Comparison of ENCODE assay signal across 11 cellular contexts in genomic region chr19:49758292-49758691, GRCh38. TPM values are rescaled to one million over a fixed set of nuclear protein-coding genes. Genes with fewer than 3 reads are reported as not detected.
A peak's percentile ranks its signal among the peaks of the same experiment; 100 is the strongest.
DNase-seq lines count a peak whose midpoint lies in the region; TF ChIP-seq lines count a peak whose summit lies in the region.
"Had no signal": no experiment of that assay in that cellular context is flagged by ENCODE, and none has a peak within 500 bp of the region (broad histone marks: within the 10 kb centered on the region; RNA-seq: fewer than 3 reads in every experiment).

No MANE protein-coding gene starts in this region.

- H3K9me3 ChIP-seq in SK-N-SH, result 0 out of 2 replicates have a peak, but pooled peaks cover 7% of the 10 kb centered on the region
- H3K9me3 ChIP-seq in BE2C, result no peaks in the 10 kb centered on the region

- CTCF ChIA-PET in SK-N-SH (lab: Yijun Ruan, JAX), result no interaction called here

- no peak for TF ChIP-seq RAD21 in SK-N-SH (IDR thresholded peaks at IDR 0.05; ENCODE audit: low read length)

- H3K79me2 ChIP-seq in SK-N-SH (ENCODE audit: insufficient read depth), result no peaks in the 10 kb centered on the region

- DNase-seq in H7 (peak; percentile 38), SK-N-SH (no peak), fibroblast of villous mesenchyme (ENCODE audit: low read depth) (peak; percentile 68), renal cortical epithelial cell (ENCODE audit: low read depth) (peak; percentile 24), BE2C (no peak), NCI-H146 (lab: John Stamatoyannopoulos, UW) (no peak), pons (ENCODE audit: low spot score) (no peak)
- DNase-seq in activated CD8-positive, alpha-beta memory T cell treated with anti-CD3 and anti-CD28 coated beads, Interleukin-2, amount 50 U/mL, for 4 hours, result no peak
- DNase-seq: MM.1S, NCI-H524 treated with DMSO at 0.1 percent for 48 hours had no signal

- H3F3A ChIP-seq in SK-N-SH (replicated peaks; ENCODE audit: insufficient read depth), result peaks cover 17% of the 10 kb centered on the region

- H3K4me1 ChIP-seq in SK-N-SH (ENCODE audit: control insufficient read depth in 1 of 2, insufficient read depth in 2 of 2, low read depth in 1 of 2, low read length in 1 of 2) (peaks cover 0 to 6% of the 10 kb centered on the region in 2 experiments; a peak in 1 of 4 replicates), BE2C (no peaks in the 10 kb centered on the region)

- POLR2A ChIA-PET in SK-N-SH (lab: Yijun Ruan, JAX), result no interaction called here

- H3K9ac ChIP-seq in SK-N-SH, result no peak overlapping the region; the same call in 1 of the 2 replicates

- H3K9me2 ChIP-seq in SK-N-SH, result no peaks in the 10 kb centered on the region

- H3K36me3 ChIP-seq in H7 (replicated peaks; ENCODE audit: control insufficient read depth, insufficient read depth, low read length), result no peaks in the 10 kb centered on the region
- no peaks in the 10 kb centered on the region for H3K36me3 ChIP-seq in SK-N-SH (replicated peaks in 1 of 2; ENCODE audit: control insufficient read depth in 1 of 2, insufficient read depth in 2 of 2, low read length in 1 of 2)
- H3K36me3 ChIP-seq in BE2C, result no peaks in the 10 kb centered on the region
- H3K36me3 ChIP-seq: cardiac muscle cell had no signal

- no peak for TF ChIP-seq CTCF in SK-N-SH (IDR thresholded peaks at IDR 0.05)
- no peak for TF ChIP-seq CTCF in fibroblast of villous mesenchyme (IDR thresholded peaks at IDR 0.05; ENCODE audit: insufficient read depth, low read depth, low read length)
- no peak for TF ChIP-seq CTCF in BE2C (IDR thresholded peaks at IDR 0.05; ENCODE audit: low read depth, low read length)

- H3K4me2 ChIP-seq in SK-N-SH, result no peak overlapping the region

- WGBS in SK-N-SH (ENCODE audit: low lambda C conversion rate), result 17% methylated on average over 6 of the region's 7 CpGs

- no peak for TF ChIP-seq EP300 in SK-N-SH (IDR thresholded peaks at IDR 0.05; ENCODE audit: borderline replicate concordance in 1 of 2, low read depth in 1 of 2, low read length in 1 of 2)

- peak overlapping the region in 1 of 2 experiments; percentile 13; a peak in 2 of 4 replicates for H3K27ac ChIP-seq in SK-N-SH (ENCODE audit: low read depth in 2 of 2, low read length in 1 of 2)
- H3K27ac ChIP-seq: cardiac muscle cell had no signal

- H4K20me1 ChIP-seq in SK-N-SH (ENCODE audit: insufficient read depth), result no peaks in the 10 kb centered on the region

- H3K4me3 ChIP-seq in H7 (ENCODE audit: insufficient read depth, low read depth, low read length) (no peak overlapping the region), SK-N-SH (ENCODE audit: low read depth in 2 of 2, low read length in 1 of 2) (no peak overlapping the region), fibroblast of villous mesenchyme (ENCODE audit: low read depth, low read length) (no peak overlapping the region), BE2C (ENCODE audit: low read depth, low read length) (no peak overlapping the region)
- H3K4me3 ChIP-seq: cardiac muscle cell had no signal

- H3K27me3 ChIP-seq in H7 (ENCODE audit: control insufficient read depth, insufficient read depth, low read length) (no peaks in the 10 kb centered on the region), SK-N-SH (ENCODE audit: insufficient read depth) (no peaks in the 10 kb centered on the region), BE2C (no peaks in the 10 kb centered on the region)
- H3K27me3 ChIP-seq: cardiac muscle cell had no signal

- H2AFZ ChIP-seq in SK-N-SH (ENCODE audit: low read depth), result peak overlapping the region; percentile 89

TF ChIP-seq in SK-N-SH, 30 proteins besides CTCF, POLR2A, EP300 and RAD21:
- TF ChIP-seq MXI1 (IDR thresholded peaks at IDR 0.05; ENCODE audit: low read depth, low read length) (no peak), TAF1 (IDR thresholded peaks at IDR 0.05; ENCODE audit: borderline replicate concordance, low read depth, low read length) (no peak), REST (IDR thresholded peaks at IDR 0.05; ENCODE audit: low read depth, low read length) (no peak), NFIC (IDR thresholded peaks at IDR 0.05; ENCODE audit: borderline replicate concordance) (no peak), RFX5 (IDR thresholded peaks at IDR 0.05; ENCODE audit: low read length) (no peak), USF2 (IDR thresholded peaks at IDR 0.05; ENCODE audit: borderline replicate concordance, low read depth, low read length) (no peak)

RNA-seq across cellular contexts. Expression of gene TSKS, which starts 4.8 kb away (rescaled TPM):
- total RNA-seq in H7 (2014; rRNA removed; shearing (Covaris generic)), result 0.24 and 0.52 TPM in 2 replicates
- not detected in 2 replicates for polyA plus RNA-seq in SK-N-SH (2012; rRNA removed)
- polyA plus RNA-seq in SK-N-SH (2012; cell fraction: cytosol; rRNA removed), result 0.03 TPM in 1 of 2 replicates, not detected in the other
- polyA plus RNA-seq in SK-N-SH (2012; cell fraction: nucleus; rRNA removed), result 0.04 TPM in 1 of 2 replicates, not detected in the other
- total RNA-seq in fibroblast of villous mesenchyme, result 0.43 TPM in 1 of 2 replicates, not detected in the other
- not detected in 2 replicates for total RNA-seq in renal cortical epithelial cell
- polyA plus RNA-seq in BE2C (2012; ENCODE audit: insufficient read depth, insufficient read length, low read depth), result 0.56 TPM
- polyA plus RNA-seq: cardiac muscle cell had no signal

RNA-seq across cellular contexts. Expression of gene AP2A1, which starts 8.5 kb away (rescaled TPM):
- total RNA-seq in H7 (2014; rRNA removed; shearing (Covaris generic)), result 208 and 249 TPM in 2 replicates
- 59.6 and 74.8 TPM in 2 replicates for polyA plus RNA-seq in SK-N-SH (2012; rRNA removed)
- 26.7 and 43.4 TPM in 2 replicates for polyA plus RNA-seq in SK-N-SH (2012; cell fraction: cytosol; rRNA removed)
- 104 and 135 TPM in 2 replicates for polyA plus RNA-seq in SK-N-SH (2012; cell fraction: nucleus; rRNA removed)
- total RNA-seq in fibroblast of villous mesenchyme (92.0 and 97.0 TPM in 2 replicates), renal cortical epithelial cell (43.2 and 98.0 TPM in 2 replicates)
- 51.6 TPM for polyA plus RNA-seq in BE2C (2012; ENCODE audit: insufficient read depth, insufficient read length, low read depth)

RNA-seq across cellular contexts. Expression of gene FUZ, which starts 54.8 kb away (rescaled TPM):
- 48.5 and 49.5 TPM in 2 replicates for total RNA-seq in H7 (2014; rRNA removed; shearing (Covaris generic))
- polyA plus RNA-seq in SK-N-SH (2012; rRNA removed), result 23.7 and 29.9 TPM in 2 replicates
- 15.2 and 23.5 TPM in 2 replicates for polyA plus RNA-seq in SK-N-SH (2012; cell fraction: cytosol; rRNA removed)
- polyA plus RNA-seq in SK-N-SH (2012; cell fraction: nucleus; rRNA removed), result 56.1 and 56.3 TPM in 2 replicates
- 15.1 and 19.3 TPM in 2 replicates for total RNA-seq in fibroblast of villous mesenchyme
- 13.4 and 24.2 TPM in 2 replicates for total RNA-seq in renal cortical epithelial cell
- 14.6 TPM for polyA plus RNA-seq in BE2C (2012; ENCODE audit: insufficient read depth, insufficient read length, low read depth)

RNA-seq across cellular contexts. Expression of gene MED25, which starts 59.8 kb away (rescaled TPM):
- total RNA-seq in H7 (2014; rRNA removed; shearing (Covaris generic)), result 49.3 and 53.5 TPM in 2 replicates
- 15.7 and 30.2 TPM in 2 replicates for polyA plus RNA-seq in SK-N-SH (2012; rRNA removed)
- polyA plus RNA-seq in SK-N-SH (2012; cell fraction: cytosol; rRNA removed), result 20.5 and 25.3 TPM in 2 replicates
- polyA plus RNA-seq in SK-N-SH (2012; cell fraction: nucleus; rRNA removed), result 105 and 119 TPM in 2 replicates
- 21.6 and 21.9 TPM in 2 replicates for total RNA-seq in fibroblast of villous mesenchyme
- 18.8 and 66.7 TPM in 2 replicates for total RNA-seq in renal cortical epithelial cell
- 38.0 TPM for polyA plus RNA-seq in BE2C (2012; ENCODE audit: insufficient read depth, insufficient read length, low read depth)

Comparison
In these comparisons a context has a peak if more than half of its experiments do, and no peak if none do; other contexts are left out.
1. DNase-seq: peak in H7 (single experiment), fibroblast of villous mesenchyme (single experiment) and renal cortical epithelial cell (single experiment); none in SK-N-SH (single experiment), BE2C (single experiment), activated CD8-positive, alpha-beta memory T cell treated with anti-CD3 and anti-CD28 coated beads, Interleukin-2, amount 50 U/mL, for 4 hours (single experiment), NCI-H146 (single experiment) and pons (single experiment).